ENCODE assay signal across 1 cellular context in genomic region chr3:146554168-146554760, GRCh38.
A peak's percentile ranks its signal among the peaks of the same experiment; 100 is the strongest.
TF ChIP-seq lines count a peak whose summit lies in the region.

No MANE protein-coding gene starts in this region.

TF ChIP-seq in K562, 482 proteins besides CTCF, POLR2A, EP300 and RAD21 (continued from another document):
- peak; percentile 22; the same call in 1 of the 2 replicates for TF ChIP-seq RAD51 (IDR thresholded peaks at IDR 0.05; ENCODE audit: borderline replicate concordance, low read depth)
- TF ChIP-seq FOXJ2 (tag; IDR thresholded peaks at IDR 0.05): peak; percentile 58; the same call in 1 of the 2 replicates
- peak; percentile 60 for TF ChIP-seq ZNF589 (CRISPR knock-in tag; IDR thresholded peaks at IDR 0.05; ENCODE audit: low read depth)
- TF ChIP-seq SMARCE1 (IDR thresholded peaks at IDR 0.05): peak; percentile 34; the same call in 1 of the 2 replicates
- peak; percentile 39; the same call in 1 of the 2 replicates for TF ChIP-seq ZNF592 (IDR thresholded peaks at IDR 0.05)
- TF ChIP-seq TEAD1 (CRISPR knock-in tag; IDR thresholded peaks at IDR 0.05): no peak
- 0 out of 2 replicates have a peak, but pooled peaks have one; percentile 39 for TF ChIP-seq NFATC3 (IDR thresholded peaks at IDR 0.05)
- no peak for TF ChIP-seq PHF8 (IDR thresholded peaks at IDR 0.05; ENCODE audit: borderline replicate concordance, low read length)
- peak; percentile 43 for TF ChIP-seq FOSL1 (tag; conservative IDR thresholded peaks at IDR 0.05)
- peak; percentile 71 for TF ChIP-seq SMARCA4 (IDR thresholded peaks at IDR 0.05)
- peak; percentile 67 for TF ChIP-seq JUND (IDR thresholded peaks at IDR 0.05; ENCODE audit: borderline replicate concordance, low read depth, low read length)
- peak; percentile 41; the same call in 1 of the 3 replicates for TF ChIP-seq JUND (tag; IDR thresholded peaks at IDR 0.05; ENCODE audit: borderline replicate concordance, low read depth, low read length)
- TF ChIP-seq MEIS2 (IDR thresholded peaks at IDR 0.05; ENCODE audit: partially characterized antibody): peak; percentile 13
- no peak for TF ChIP-seq ZNF76 (CRISPR knock-in tag; IDR thresholded peaks at IDR 0.05; ENCODE audit: borderline replicate concordance)
- peak; percentile 31; the same call in 1 of the 2 replicates for TF ChIP-seq MTA2 (IDR thresholded peaks at IDR 0.05; ENCODE audit: low read depth)
- no peak for TF ChIP-seq IFI16 (CRISPR knock-in tag; IDR thresholded peaks at IDR 0.05)
- TF ChIP-seq NFRKB (IDR thresholded peaks at IDR 0.05; ENCODE audit: low read depth): peak; percentile 80; the same call in 1 of the 2 replicates
- peak; percentile 81 for TF ChIP-seq SOX6 (IDR thresholded peaks at IDR 0.05)
- TF ChIP-seq E4F1 (CRISPR knock-in tag; IDR thresholded peaks at IDR 0.05; ENCODE audit: borderline replicate concordance): no peak
- no peak for TF ChIP-seq ZKSCAN3 (CRISPR knock-in tag; IDR thresholded peaks at IDR 0.05)
- TF ChIP-seq NELFE (IDR thresholded peaks at IDR 0.05; ENCODE audit: insufficient read depth, insufficient read length): no peak
- peak; percentile 66 for TF ChIP-seq TEAD4 (IDR thresholded peaks at IDR 0.05; ENCODE audit: low read length)
- no peak for TF ChIP-seq TEAD4 (CRISPR knock-in tag; IDR thresholded peaks at IDR 0.05; ENCODE audit: borderline replicate concordance)
- TF ChIP-seq ATF7 (IDR thresholded peaks at IDR 0.05): peak; percentile 68; the same call in 1 of the 2 replicates
- no peak for TF ChIP-seq POLR2AphosphoS5 (IDR thresholded peaks at IDR 0.05; ENCODE audit: control insufficient read depth, insufficient read depth, low read depth, low read length)
- TF ChIP-seq, protein P1, sequence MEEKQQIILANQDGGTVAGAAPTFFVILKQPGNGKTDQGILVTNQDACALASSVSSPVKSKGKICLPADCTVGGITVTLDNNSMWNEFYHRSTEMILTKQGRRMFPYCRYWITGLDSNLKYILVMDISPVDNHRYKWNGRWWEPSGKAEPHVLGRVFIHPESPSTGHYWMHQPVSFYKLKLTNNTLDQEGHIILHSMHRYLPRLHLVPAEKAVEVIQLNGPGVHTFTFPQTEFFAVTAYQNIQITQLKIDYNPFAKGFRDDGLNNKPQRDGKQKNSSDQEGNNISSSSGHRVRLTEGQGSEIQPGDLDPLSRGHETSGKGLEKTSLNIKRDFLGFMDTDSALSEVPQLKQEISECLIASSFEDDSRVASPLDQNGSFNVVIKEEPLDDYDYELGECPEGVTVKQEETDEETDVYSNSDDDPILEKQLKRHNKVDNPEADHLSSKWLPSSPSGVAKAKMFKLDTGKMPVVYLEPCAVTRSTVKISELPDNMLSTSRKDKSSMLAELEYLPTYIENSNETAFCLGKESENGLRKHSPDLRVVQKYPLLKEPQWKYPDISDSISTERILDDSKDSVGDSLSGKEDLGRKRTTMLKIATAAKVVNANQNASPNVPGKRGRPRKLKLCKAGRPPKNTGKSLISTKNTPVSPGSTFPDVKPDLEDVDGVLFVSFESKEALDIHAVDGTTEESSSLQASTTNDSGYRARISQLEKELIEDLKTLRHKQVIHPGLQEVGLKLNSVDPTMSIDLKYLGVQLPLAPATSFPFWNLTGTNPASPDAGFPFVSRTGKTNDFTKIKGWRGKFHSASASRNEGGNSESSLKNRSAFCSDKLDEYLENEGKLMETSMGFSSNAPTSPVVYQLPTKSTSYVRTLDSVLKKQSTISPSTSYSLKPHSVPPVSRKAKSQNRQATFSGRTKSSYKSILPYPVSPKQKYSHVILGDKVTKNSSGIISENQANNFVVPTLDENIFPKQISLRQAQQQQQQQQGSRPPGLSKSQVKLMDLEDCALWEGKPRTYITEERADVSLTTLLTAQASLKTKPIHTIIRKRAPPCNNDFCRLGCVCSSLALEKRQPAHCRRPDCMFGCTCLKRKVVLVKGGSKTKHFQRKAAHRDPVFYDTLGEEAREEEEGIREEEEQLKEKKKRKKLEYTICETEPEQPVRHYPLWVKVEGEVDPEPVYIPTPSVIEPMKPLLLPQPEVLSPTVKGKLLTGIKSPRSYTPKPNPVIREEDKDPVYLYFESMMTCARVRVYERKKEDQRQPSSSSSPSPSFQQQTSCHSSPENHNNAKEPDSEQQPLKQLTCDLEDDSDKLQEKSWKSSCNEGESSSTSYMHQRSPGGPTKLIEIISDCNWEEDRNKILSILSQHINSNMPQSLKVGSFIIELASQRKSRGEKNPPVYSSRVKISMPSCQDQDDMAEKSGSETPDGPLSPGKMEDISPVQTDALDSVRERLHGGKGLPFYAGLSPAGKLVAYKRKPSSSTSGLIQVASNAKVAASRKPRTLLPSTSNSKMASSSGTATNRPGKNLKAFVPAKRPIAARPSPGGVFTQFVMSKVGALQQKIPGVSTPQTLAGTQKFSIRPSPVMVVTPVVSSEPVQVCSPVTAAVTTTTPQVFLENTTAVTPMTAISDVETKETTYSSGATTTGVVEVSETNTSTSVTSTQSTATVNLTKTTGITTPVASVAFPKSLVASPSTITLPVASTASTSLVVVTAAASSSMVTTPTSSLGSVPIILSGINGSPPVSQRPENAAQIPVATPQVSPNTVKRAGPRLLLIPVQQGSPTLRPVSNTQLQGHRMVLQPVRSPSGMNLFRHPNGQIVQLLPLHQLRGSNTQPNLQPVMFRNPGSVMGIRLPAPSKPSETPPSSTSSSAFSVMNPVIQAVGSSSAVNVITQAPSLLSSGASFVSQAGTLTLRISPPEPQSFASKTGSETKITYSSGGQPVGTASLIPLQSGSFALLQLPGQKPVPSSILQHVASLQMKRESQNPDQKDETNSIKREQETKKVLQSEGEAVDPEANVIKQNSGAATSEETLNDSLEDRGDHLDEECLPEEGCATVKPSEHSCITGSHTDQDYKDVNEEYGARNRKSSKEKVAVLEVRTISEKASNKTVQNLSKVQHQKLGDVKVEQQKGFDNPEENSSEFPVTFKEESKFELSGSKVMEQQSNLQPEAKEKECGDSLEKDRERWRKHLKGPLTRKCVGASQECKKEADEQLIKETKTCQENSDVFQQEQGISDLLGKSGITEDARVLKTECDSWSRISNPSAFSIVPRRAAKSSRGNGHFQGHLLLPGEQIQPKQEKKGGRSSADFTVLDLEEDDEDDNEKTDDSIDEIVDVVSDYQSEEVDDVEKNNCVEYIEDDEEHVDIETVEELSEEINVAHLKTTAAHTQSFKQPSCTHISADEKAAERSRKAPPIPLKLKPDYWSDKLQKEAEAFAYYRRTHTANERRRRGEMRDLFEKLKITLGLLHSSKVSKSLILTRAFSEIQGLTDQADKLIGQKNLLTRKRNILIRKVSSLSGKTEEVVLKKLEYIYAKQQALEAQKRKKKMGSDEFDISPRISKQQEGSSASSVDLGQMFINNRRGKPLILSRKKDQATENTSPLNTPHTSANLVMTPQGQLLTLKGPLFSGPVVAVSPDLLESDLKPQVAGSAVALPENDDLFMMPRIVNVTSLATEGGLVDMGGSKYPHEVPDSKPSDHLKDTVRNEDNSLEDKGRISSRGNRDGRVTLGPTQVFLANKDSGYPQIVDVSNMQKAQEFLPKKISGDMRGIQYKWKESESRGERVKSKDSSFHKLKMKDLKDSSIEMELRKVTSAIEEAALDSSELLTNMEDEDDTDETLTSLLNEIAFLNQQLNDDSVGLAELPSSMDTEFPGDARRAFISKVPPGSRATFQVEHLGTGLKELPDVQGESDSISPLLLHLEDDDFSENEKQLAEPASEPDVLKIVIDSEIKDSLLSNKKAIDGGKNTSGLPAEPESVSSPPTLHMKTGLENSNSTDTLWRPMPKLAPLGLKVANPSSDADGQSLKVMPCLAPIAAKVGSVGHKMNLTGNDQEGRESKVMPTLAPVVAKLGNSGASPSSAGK (IDR thresholded peaks at IDR 0.05): peak; percentile 91
- TF ChIP-seq ILF3 (IDR thresholded peaks at IDR 0.05; ENCODE audit: borderline replicate concordance): no peak
- TF ChIP-seq SRSF3 (IDR thresholded peaks at IDR 0.05; ENCODE audit: insufficient read depth, low read length): no peak
- peak; percentile 24; the same call in 1 of the 2 replicates for TF ChIP-seq LEF1 (IDR thresholded peaks at IDR 0.05)
- TF ChIP-seq, protein P2, sequence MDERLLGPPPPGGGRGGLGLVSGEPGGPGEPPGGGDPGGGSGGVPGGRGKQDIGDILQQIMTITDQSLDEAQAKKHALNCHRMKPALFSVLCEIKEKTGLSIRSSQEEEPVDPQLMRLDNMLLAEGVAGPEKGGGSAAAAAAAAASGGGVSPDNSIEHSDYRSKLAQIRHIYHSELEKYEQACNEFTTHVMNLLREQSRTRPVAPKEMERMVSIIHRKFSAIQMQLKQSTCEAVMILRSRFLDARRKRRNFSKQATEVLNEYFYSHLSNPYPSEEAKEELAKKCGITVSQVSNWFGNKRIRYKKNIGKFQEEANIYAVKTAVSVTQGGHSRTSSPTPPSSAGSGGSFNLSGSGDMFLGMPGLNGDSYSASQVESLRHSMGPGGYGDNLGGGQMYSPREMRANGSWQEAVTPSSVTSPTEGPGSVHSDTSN (CRISPR knock-in tag; IDR thresholded peaks at IDR 0.05; ENCODE audit: low read depth): no peak
- TF ChIP-seq, protein P2 (tag; conservative IDR thresholded peaks at IDR 0.05; ENCODE audit: low read depth): 0 out of 2 replicates have a peak, but pooled peaks have one; percentile 19
- TF ChIP-seq CTBP1 (IDR thresholded peaks at IDR 0.05; ENCODE audit: borderline replicate concordance): 0 out of 2 replicates have a peak, but pooled peaks have one; percentile 46
